Comparison of ENCODE assay signal across 20 cellular contexts in the genomic region with DNA sequence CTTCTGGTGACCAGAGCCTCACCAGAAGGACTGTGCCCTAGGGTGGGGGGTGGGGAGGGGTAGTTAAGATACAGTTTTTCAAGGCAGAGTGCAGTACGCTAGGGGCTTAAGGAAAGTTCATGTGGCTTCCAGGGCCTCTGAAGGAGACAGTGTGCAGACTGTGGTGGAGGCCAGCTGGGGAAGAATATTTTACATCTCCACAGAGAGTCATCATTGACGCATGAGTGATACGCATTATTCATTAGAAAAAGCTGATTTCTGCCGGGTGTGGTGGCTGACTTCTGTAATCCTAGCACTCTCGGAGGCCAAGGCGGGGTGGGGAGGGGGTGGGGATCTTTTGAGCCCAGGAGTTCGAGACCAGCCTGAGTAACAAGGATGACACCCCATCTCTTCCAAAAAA. TPM values are rescaled to one million over a fixed set of nuclear protein-coding genes. Genes with fewer than 3 reads are reported as not detected.
A peak's percentile ranks its signal among the peaks of the same experiment; 100 is the strongest.
DNase-seq lines count a peak whose midpoint lies in the region; ATAC-seq, FAIRE-seq and TF ChIP-seq lines count a peak whose summit lies in the region.
"Had no signal": no experiment of that assay in that cellular context is flagged by ENCODE, and none has a peak within 500 bp of the region (broad histone marks: within the 10 kb centered on the region; RNA-seq: fewer than 3 reads in every experiment).

No MANE protein-coding gene starts in this region.

- no peaks in the 10 kb centered on the region for H3K27me3 ChIP-seq in brain microvascular endothelial cell (replicated peaks)
- no peaks in the 10 kb centered on the region for H3K27me3 ChIP-seq in spleen (replicated peaks in 1 of 7)
- H3K27me3 ChIP-seq: heart left ventricle, ovary, upper lobe of right lung had no signal

- CTCF ChIA-PET in A549 (lab: Yijun Ruan, JAX): interaction anchor here (0.9 to 1.4 kb wide), 3 partner anchors 18 to 39 kb away, joined by 3 to 7 read pairs (median 4); no protein-coding TSS in a partner anchor

- no peaks in the 10 kb centered on the region for H3K36me3 ChIP-seq in brain microvascular endothelial cell (replicated peaks)
- H3K36me3 ChIP-seq in spleen: no peaks in the 10 kb centered on the region
- H3K36me3 ChIP-seq: heart left ventricle, ovary, upper lobe of right lung had no signal

- ATAC-seq in A549 (no peak), GM21526 (IDR thresholded peaks at IDR 0.05; ENCODE audit: low FRiP score, unreplicated experiment) (no peak), HG02798 (IDR thresholded peaks at IDR 0.05; ENCODE audit: poor library complexity, unreplicated experiment) (no peak)
- ATAC-seq: activated CD8-positive, alpha-beta T cell treated with anti-CD3 and anti-CD28 coated beads, Interleukin-2, amount 10 ng/mL, durations not matched to agents 7 days and 5 days; activated T-helper 17 cell treated with anti-CD3 and anti-CD28 coated beads, Interleukin-2, amount 50 U/mL, for 72 hours; heart left ventricle; SK-N-SH treated with all-trans-retinoic acid at 6 μM for 48 hours; upper lobe of right lung had no signal

- FAIRE-seq in A549 (lab: Jason Lieb, UNC): no peak
- FAIRE-seq: D721Med, GM19239, TTC549 had no signal

- intact Hi-C loops in spleen (cut with DNase I; ENCODE audit: low total_unique reads): no loop called here

- H3K4me2 ChIP-seq in A549: no peak overlapping the region

- no peaks in the 10 kb centered on the region for H3K9me3 ChIP-seq in A549
- no peaks in the 10 kb centered on the region for H3K9me3 ChIP-seq in spleen
- H3K9me3 ChIP-seq: heart left ventricle, ovary, upper lobe of right lung had no signal

- WGBS in A549 (ENCODE audit: missing lambda C conversion rate): 57% methylated on average over 7 of the region's 7 CpGs
- 79 to 95% (median 85%) methylated on average over 7 of the region's 7 CpGs for WGBS in spleen, 5 donors

- H3K4me1 ChIP-seq in A549 (peaks cover 15% of the 10 kb centered on the region), spleen (peaks cover 0 to 31% (median 11%) of the 10 kb centered on the region in 6 donors)

- TF ChIP-seq CTCF in A549 (IDR thresholded peaks at IDR 0.05) (no peak), brain microvascular endothelial cell (IDR thresholded peaks at IDR 0.05; ENCODE audit: low read depth, low read length, missing control alignments) (no peak), spleen (IDR thresholded peaks at IDR 0.05 in 8 of 11, conservative IDR thresholded peaks at IDR 0.05 in 3 of 11) (no peak)

- TF ChIP-seq EP300 in A549 (IDR thresholded peaks at IDR 0.05): no peak

- TF ChIP-seq POLR2A in A549 (IDR thresholded peaks at IDR 0.05; ENCODE audit: low read length) (no peak), spleen (IDR thresholded peaks at IDR 0.05) (no peak)

- no peak for TF ChIP-seq RAD21 in A549 (conservative IDR thresholded peaks at IDR 0.05 in 1 of 2, IDR thresholded peaks at IDR 0.05 in 1 of 2)

- DNase-seq in A549 (ENCODE audit: low read depth in 1 of 2, low spot score in 1 of 2) (peak in 1 of 2 experiments; percentile 45), HCEC 1CT (peak; percentile 84), brain microvascular endothelial cell (peak; percentile 37), iris pigment epithelial cell (ENCODE audit: low read depth) (peak; percentile 64), mucosa of gallbladder (ENCODE audit: low spot score) (no peak), spleen (no peak)
- DNase-seq: activated CD8-positive, alpha-beta T cell treated with anti-CD3 and anti-CD28 coated beads, Interleukin-2, amount 10 ng/mL, durations not matched to agents 7 days and 5 days; heart left ventricle; midbrain; NCI-H1694 treated with DMSO at 0.1 percent for 48 hours; ovary; stimulated activated naive CD4-positive, alpha-beta T cell; upper lobe of right lung had no signal

- H3K27ac ChIP-seq in A549: peak overlapping the region; percentile 50 to 75; a peak in 5 of 6 replicates
- peak overlapping the region; percentile 16 for H3K27ac ChIP-seq in brain microvascular endothelial cell
- no peak overlapping the region for H3K27ac ChIP-seq in spleen
- H3K27ac ChIP-seq: heart left ventricle, ovary, upper lobe of right lung had no signal

- in situ Hi-C loops in brain microvascular endothelial cell (cut with HindIII; ENCODE audit: low pct_ligation_motif_present, low sequenced_read_pairs): no loop called here

- POLR2A ChIA-PET in A549 (lab: Yijun Ruan, JAX): interaction anchor here (0.7 kb wide), 1 partner anchor 30 kb away, joined by 3 read pairs; no protein-coding TSS in a partner anchor

- H3K4me3 ChIP-seq in A549 (no peak overlapping the region), brain microvascular endothelial cell (ENCODE audit: low read depth, low read length) (no peak overlapping the region), spleen (no peak overlapping the region)
- H3K4me3 ChIP-seq: heart left ventricle, ovary, upper lobe of right lung had no signal

TF ChIP-seq in A549, 52 proteins besides CTCF, POLR2A, EP300 and RAD21:
- TF ChIP-seq TFCP2L1 (CRISPR knock-in tag; IDR thresholded peaks at IDR 0.05) (no peak), CHD4 (IDR thresholded peaks at IDR 0.05; ENCODE audit: borderline replicate concordance) (no peak), HOXA7 (CRISPR knock-in tag; IDR thresholded peaks at IDR 0.05) (no peak), CEBPB (IDR thresholded peaks at IDR 0.05) (no peak), HOXB5 (CRISPR knock-in tag; IDR thresholded peaks at IDR 0.05) (no peak), JUNB (IDR thresholded peaks at IDR 0.05) (no peak), PHF8 (IDR thresholded peaks at IDR 0.05; ENCODE audit: borderline replicate concordance, low read depth) (no peak), ZNF302 (CRISPR knock-in tag; IDR thresholded peaks at IDR 0.05) (no peak), ZFP36 (IDR thresholded peaks at IDR 0.05; ENCODE audit: borderline replicate concordance, partially characterized antibody) (no peak)
- TF ChIP-seq, protein P1, sequence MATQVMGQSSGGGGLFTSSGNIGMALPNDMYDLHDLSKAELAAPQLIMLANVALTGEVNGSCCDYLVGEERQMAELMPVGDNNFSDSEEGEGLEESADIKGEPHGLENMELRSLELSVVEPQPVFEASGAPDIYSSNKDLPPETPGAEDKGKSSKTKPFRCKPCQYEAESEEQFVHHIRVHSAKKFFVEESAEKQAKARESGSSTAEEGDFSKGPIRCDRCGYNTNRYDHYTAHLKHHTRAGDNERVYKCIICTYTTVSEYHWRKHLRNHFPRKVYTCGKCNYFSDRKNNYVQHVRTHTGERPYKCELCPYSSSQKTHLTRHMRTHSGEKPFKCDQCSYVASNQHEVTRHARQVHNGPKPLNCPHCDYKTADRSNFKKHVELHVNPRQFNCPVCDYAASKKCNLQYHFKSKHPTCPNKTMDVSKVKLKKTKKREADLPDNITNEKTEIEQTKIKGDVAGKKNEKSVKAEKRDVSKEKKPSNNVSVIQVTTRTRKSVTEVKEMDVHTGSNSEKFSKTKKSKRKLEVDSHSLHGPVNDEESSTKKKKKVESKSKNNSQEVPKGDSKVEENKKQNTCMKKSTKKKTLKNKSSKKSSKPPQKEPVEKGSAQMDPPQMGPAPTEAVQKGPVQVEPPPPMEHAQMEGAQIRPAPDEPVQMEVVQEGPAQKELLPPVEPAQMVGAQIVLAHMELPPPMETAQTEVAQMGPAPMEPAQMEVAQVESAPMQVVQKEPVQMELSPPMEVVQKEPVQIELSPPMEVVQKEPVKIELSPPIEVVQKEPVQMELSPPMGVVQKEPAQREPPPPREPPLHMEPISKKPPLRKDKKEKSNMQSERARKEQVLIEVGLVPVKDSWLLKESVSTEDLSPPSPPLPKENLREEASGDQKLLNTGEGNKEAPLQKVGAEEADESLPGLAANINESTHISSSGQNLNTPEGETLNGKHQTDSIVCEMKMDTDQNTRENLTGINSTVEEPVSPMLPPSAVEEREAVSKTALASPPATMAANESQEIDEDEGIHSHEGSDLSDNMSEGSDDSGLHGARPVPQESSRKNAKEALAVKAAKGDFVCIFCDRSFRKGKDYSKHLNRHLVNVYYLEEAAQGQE (IDR thresholded peaks at IDR 0.05): no peak
- TF ChIP-seq, protein P2, sequence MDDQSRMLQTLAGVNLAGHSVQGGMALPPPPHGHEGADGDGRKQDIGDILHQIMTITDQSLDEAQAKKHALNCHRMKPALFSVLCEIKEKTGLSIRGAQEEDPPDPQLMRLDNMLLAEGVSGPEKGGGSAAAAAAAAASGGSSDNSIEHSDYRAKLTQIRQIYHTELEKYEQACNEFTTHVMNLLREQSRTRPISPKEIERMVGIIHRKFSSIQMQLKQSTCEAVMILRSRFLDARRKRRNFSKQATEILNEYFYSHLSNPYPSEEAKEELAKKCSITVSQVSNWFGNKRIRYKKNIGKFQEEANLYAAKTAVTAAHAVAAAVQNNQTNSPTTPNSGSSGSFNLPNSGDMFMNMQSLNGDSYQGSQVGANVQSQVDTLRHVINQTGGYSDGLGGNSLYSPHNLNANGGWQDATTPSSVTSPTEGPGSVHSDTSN (IDR thresholded peaks at IDR 0.05): no peak
- TF ChIP-seq, protein P3, sequence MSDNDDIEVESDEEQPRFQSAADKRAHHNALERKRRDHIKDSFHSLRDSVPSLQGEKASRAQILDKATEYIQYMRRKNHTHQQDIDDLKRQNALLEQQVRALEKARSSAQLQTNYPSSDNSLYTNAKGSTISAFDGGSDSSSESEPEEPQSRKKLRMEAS (IDR thresholded peaks at IDR 0.05): no peak

RNA-seq across cellular contexts. Expression of a gene that starts 4.4 kb away (rescaled TPM):
- 35.1 and 41.0 TPM in 2 replicates for polyA plus RNA-seq in A549 (2011; rRNA removed)
- 59.4 and 75.6 TPM in 2 replicates for polyA plus RNA-seq in A549 (2012; cell fraction: cytosol; rRNA removed)
- polyA plus RNA-seq in A549 (2012; cell fraction: nucleus; rRNA removed): 72.3 and 88.3 TPM in 2 replicates
- 50.9 to 75.6 TPM (median 65.3 TPM) in 3 replicates for polyA plus RNA-seq in A549 (2017; fragmentation: RNase III; extraction: RNeasy Plus Mini Kit Qiagen cat#74134 plus additional on column Dnase treatment)
- polyA minus RNA-seq in A549 (2011; rRNA and poly(A)+ RNA removed): 30.7 and 42.3 TPM in 2 replicates
- 64.2 TPM for total RNA-seq in mucosa of gallbladder
- total RNA-seq in spleen: 10 to 100 TPM; 16.6 to 60.7 (median 44.4) TPM
- 10 to 100 TPM; 11.1 to 27.7 (median 16.4) TPM for polyA plus RNA-seq in spleen

Comparison
In these comparisons a context has a peak if more than half of its experiments do, and no peak if none do; other contexts are left out.
1. DNase-seq: peak in HCEC 1CT (single experiment), brain microvascular endothelial cell (single experiment) and iris pigment epithelial cell (single experiment); none in mucosa of gallbladder (single experiment) and spleen (single experiment).
2. H3K27ac ChIP-seq: peak in A549 (2 of 2) and brain microvascular endothelial cell (single experiment); none in spleen (0 of 8).